ENCODE assay signal across 18 cellular contexts in the genomic region with DNA sequence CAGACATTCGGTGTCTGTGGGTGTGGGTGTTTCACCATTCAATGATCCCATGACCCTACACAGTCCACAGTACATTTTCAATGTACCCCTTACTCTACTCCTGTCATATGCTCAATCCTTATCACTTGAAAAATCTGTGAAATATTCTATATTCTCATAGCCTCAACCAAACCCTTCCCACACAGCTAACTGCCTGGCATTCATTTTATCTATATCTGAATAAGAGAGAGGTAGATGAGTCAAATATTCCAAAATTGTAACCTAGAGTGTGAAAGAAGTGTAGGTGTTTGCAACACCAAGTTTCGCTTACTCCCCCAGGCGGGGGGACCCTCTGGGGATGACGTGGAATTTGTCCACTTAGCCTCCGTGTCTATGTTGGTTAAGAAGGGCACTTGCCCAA.
DNase-seq lines count a peak whose midpoint lies in the region; ATAC-seq and TF ChIP-seq lines count a peak whose summit lies in the region.
"Had no signal": no experiment of that assay in that cellular context is flagged by ENCODE, and none has a peak within 500 bp of the region (broad histone marks: within the 10 kb centered on the region; RNA-seq: fewer than 3 reads in every experiment).

No MANE protein-coding gene starts in this region.

- no peaks in the 10 kb centered on the region for H3K9me3 Mint-ChIP-seq in stimulated activated naive CD8-positive, alpha-beta T cell treated with anti-CD3 and anti-CD28 coated beads, Interleukin-15, amount 100 ng/mL, for 72 hours
- peaks cover 5% of the 10 kb centered on the region for H3K9me3 Mint-ChIP-seq in chondrocyte (ENCODE audit: low read depth)
- H3K9me3 Mint-ChIP-seq: activated B cell treated with CpG ODN at 0.5 μM for 24 hours had no signal

- no peaks in the 10 kb centered on the region for H3K36me3 Mint-ChIP-seq in chondrocyte (ENCODE audit: low read depth)
- H3K36me3 Mint-ChIP-seq: CD4-positive, alpha-beta memory T cell had no signal

- H3K27me3 Mint-ChIP-seq in stimulated activated naive CD8-positive, alpha-beta T cell treated with anti-CD3 and anti-CD28 coated beads, Interleukin-15, amount 100 ng/mL, for 72 hours, result no peaks in the 10 kb centered on the region
- H3K27me3 Mint-ChIP-seq in chondrocyte (ENCODE audit: low read depth), result no peaks in the 10 kb centered on the region
- H3K27me3 Mint-ChIP-seq: activated B cell treated with CpG ODN at 0.5 μM for 24 hours; CD4-positive, alpha-beta memory T cell had no signal

- no peak for TF ChIP-seq CTCF in chondrocyte (IDR thresholded peaks at IDR 0.05)

- ATAC-seq in stimulated activated naive CD8-positive, alpha-beta T cell treated with anti-CD3 and anti-CD28 coated beads, Interleukin-15, amount 100 ng/mL, for 72 hours, result peak; percentile 81
- no peak for ATAC-seq in HG03457 (IDR thresholded peaks at IDR 0.05; ENCODE audit: unreplicated experiment)
- ATAC-seq in left lobe of liver, result no peak
- ATAC-seq: K562, left lung had no signal

- peak overlapping the region; percentile 0 to 64 for H3K4me3 Mint-ChIP-seq in stimulated activated naive CD8-positive, alpha-beta T cell treated with anti-CD3 and anti-CD28 coated beads, Interleukin-15, amount 100 ng/mL, for 72 hours
- no peak overlapping the region for H3K4me3 Mint-ChIP-seq in chondrocyte (ENCODE audit: unreplicated experiment)
- H3K4me3 Mint-ChIP-seq: activated B cell treated with CpG ODN at 0.5 μM for 24 hours; CD4-positive, alpha-beta memory T cell had no signal

- peak; percentile 80 for DNase-seq in activated effector memory CD4-positive, alpha-beta T cell treated with anti-CD3 and anti-CD28 coated beads, Interleukin-2, amount 50 U/mL, for 16 hours
- no peak for DNase-seq in activated effector memory CD4-positive, alpha-beta T cell treated with Interleukin-2 at 50 U/mL for 16 hours
- peak; percentile 64 for DNase-seq in activated naive CD4-positive, alpha-beta T cell treated with anti-CD3 and anti-CD28 coated beads, Interleukin-2, amount 50 U/mL, for 16 hours
- DNase-seq in stimulated activated CD4-positive, alpha-beta T cell treated with anti-CD3 and anti-CD28 coated beads, Interleukin-2, amount 100 ng/mL, for 48 hours, result peak; percentile 44 to 47
- DNase-seq in stimulated activated naive CD8-positive, alpha-beta T cell treated with anti-CD3 and anti-CD28 coated beads, Interleukin-15, amount 100 ng/mL, for 72 hours, result peak; percentile 33 to 77
- DNase-seq in chondrocyte (ENCODE audit: low spot score) (no peak), left lobe of liver (ENCODE audit: low spot score) (no peak)
- DNase-seq: activated B cell treated with CpG ODN at 0.5 μM for 24 hours; CD4-positive, alpha-beta memory T cell; DND-41; erythroblast; H7; left lung; NCI-H2081; OCI-M1; SJCRH30 had no signal

- H3K4me1 Mint-ChIP-seq in stimulated activated naive CD8-positive, alpha-beta T cell treated with anti-CD3 and anti-CD28 coated beads, Interleukin-15, amount 100 ng/mL, for 72 hours, result peaks cover 55% of the 10 kb centered on the region
- peaks cover 36% of the 10 kb centered on the region for H3K4me1 Mint-ChIP-seq in chondrocyte (ENCODE audit: low read depth)
- H3K4me1 Mint-ChIP-seq: activated B cell treated with CpG ODN at 0.5 μM for 24 hours had no signal

- peak overlapping the region in 1 of 2 donors; percentile 92 for H3K27ac Mint-ChIP-seq in stimulated activated naive CD8-positive, alpha-beta T cell treated with anti-CD3 and anti-CD28 coated beads, Interleukin-15, amount 100 ng/mL, for 72 hours
- no peak overlapping the region for H3K27ac Mint-ChIP-seq in chondrocyte (ENCODE audit: unreplicated experiment)
- H3K27ac Mint-ChIP-seq: activated B cell treated with CpG ODN at 0.5 μM for 24 hours; CD4-positive, alpha-beta memory T cell had no signal

Comparison
In these comparisons a context has a peak if more than half of its experiments do, and no peak if none do; other contexts are left out.
1. DNase-seq: peak in activated effector memory CD4-positive, alpha-beta T cell treated with anti-CD3 and anti-CD28 coated beads, Interleukin-2, amount 50 U/mL, for 16 hours (single experiment), activated naive CD4-positive, alpha-beta T cell treated with anti-CD3 and anti-CD28 coated beads, Interleukin-2, amount 50 U/mL, for 16 hours (single experiment), stimulated activated CD4-positive, alpha-beta T cell treated with anti-CD3 and anti-CD28 coated beads, Interleukin-2, amount 100 ng/mL, for 48 hours (2 of 2) and stimulated activated naive CD8-positive, alpha-beta T cell treated with anti-CD3 and anti-CD28 coated beads, Interleukin-15, amount 100 ng/mL, for 72 hours (2 of 2); none in activated effector memory CD4-positive, alpha-beta T cell treated with Interleukin-2 at 50 U/mL for 16 hours (single experiment), chondrocyte (single experiment) and left lobe of liver (single experiment).